ENCODE assay signal across 4 cellular contexts in the genomic region with DNA sequence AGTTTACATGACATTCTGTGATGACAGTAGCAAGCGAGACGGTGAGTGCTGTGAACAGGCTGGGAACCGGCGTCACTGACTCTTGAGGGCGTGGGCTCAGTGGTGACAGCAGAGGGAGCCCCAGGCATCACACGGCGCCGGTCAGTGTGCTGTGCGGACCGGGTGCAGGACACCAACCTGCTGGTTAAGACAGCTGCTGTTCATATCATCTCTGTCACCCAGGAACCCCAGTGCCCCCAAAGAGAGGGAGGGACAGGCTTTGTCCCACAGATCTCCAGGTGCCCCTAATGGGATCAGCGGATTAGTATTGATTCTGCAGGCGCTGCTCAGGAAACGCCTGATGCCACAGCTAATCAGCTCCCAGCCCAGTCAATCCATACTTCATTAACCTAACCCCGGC.
A peak's percentile ranks its signal among the peaks of the same experiment; 100 is the strongest.
TF ChIP-seq lines count a peak whose summit lies in the region.

No MANE protein-coding gene starts in this region.

TF ChIP-seq in A549, 52 proteins besides CTCF, POLR2A, EP300 and RAD21:
- TF ChIP-seq HEYL (CRISPR knock-in tag; IDR thresholded peaks at IDR 0.05) (no peak), HOXA7 (CRISPR knock-in tag; IDR thresholded peaks at IDR 0.05) (no peak), SMC3 (IDR thresholded peaks at IDR 0.05) (no peak), FOSB (CRISPR knock-in tag; IDR thresholded peaks at IDR 0.05) (no peak), BHLHE40 (IDR thresholded peaks at IDR 0.05; ENCODE audit: low read depth, low read length) (no peak), JUNB (IDR thresholded peaks at IDR 0.05) (no peak), KDM1A (IDR thresholded peaks at IDR 0.05; ENCODE audit: low read depth) (no peak), HOXB5 (CRISPR knock-in tag; IDR thresholded peaks at IDR 0.05) (no peak), KDM5A (IDR thresholded peaks at IDR 0.05) (no peak), NFE2L2 (conservative IDR thresholded peaks at IDR 0.05; ENCODE audit: low read length) (no peak), CHD4 (IDR thresholded peaks at IDR 0.05; ENCODE audit: borderline replicate concordance) (no peak)
- TF ChIP-seq, protein P1, sequence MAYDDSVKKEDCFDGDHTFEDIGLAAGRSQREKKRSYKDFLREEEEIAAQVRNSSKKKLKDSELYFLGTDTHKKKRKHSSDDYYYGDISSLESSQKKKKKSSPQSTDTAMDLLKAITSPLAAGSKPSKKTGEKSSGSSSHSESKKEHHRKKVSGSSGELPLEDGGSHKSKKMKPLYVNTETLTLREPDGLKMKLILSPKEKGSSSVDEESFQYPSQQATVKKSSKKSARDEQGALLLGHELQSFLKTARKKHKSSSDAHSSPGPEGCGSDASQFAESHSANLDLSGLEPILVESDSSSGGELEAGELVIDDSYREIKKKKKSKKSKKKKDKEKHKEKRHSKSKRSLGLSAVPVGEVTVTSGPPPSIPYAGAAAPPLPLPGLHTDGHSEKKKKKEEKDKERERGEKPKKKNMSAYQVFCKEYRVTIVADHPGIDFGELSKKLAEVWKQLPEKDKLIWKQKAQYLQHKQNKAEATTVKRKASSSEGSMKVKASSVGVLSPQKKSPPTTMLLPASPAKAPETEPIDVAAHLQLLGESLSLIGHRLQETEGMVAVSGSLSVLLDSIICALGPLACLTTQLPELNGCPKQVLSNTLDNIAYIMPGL (CRISPR knock-in tag; IDR thresholded peaks at IDR 0.05; ENCODE audit: borderline replicate concordance): no peak
- TF ChIP-seq, protein P2, sequence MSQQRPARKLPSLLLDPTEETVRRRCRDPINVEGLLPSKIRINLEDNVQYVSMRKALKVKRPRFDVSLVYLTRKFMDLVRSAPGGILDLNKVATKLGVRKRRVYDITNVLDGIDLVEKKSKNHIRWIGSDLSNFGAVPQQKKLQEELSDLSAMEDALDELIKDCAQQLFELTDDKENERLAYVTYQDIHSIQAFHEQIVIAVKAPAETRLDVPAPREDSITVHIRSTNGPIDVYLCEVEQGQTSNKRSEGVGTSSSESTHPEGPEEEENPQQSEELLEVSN (IDR thresholded peaks at IDR 0.05; ENCODE audit: borderline replicate concordance, low read depth): no peak
- TF ChIP-seq, protein P3, sequence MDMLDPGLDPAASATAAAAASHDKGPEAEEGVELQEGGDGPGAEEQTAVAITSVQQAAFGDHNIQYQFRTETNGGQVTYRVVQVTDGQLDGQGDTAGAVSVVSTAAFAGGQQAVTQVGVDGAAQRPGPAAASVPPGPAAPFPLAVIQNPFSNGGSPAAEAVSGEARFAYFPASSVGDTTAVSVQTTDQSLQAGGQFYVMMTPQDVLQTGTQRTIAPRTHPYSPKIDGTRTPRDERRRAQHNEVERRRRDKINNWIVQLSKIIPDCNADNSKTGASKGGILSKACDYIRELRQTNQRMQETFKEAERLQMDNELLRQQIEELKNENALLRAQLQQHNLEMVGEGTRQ (IDR thresholded peaks at IDR 0.05): no peak

TF ChIP-seq in HCT116, 20 proteins besides CTCF, POLR2A, EP300 and RAD21:
- TF ChIP-seq ELF1 (IDR thresholded peaks at IDR 0.05; ENCODE audit: borderline replicate concordance, low read depth) (no peak), TCF7L2 (IDR thresholded peaks at IDR 0.05; ENCODE audit: borderline replicate concordance, extremely low read depth, insufficient read depth, insufficient read length) (peak; percentile 24)

TF ChIP-seq in K562, 482 proteins besides CTCF, POLR2A, EP300 and RAD21:
- TF ChIP-seq PHTF2 (CRISPR knock-in tag; IDR thresholded peaks at IDR 0.05) (no peak), CREM (IDR thresholded peaks at IDR 0.05; ENCODE audit: low read depth) (peak; percentile 28; the same call in 1 of the 2 replicates), SMC3 (conservative IDR thresholded peaks at IDR 0.05; ENCODE audit: insufficient read depth, low read depth, low read length) (peak; percentile 38), ZFP36 (IDR thresholded peaks at IDR 0.05; ENCODE audit: low read depth, low read length, partially characterized antibody) (peak; percentile 12)

TF ChIP-seq in liver, 16 proteins besides CTCF, POLR2A, EP300 and RAD21:
- TF ChIP-seq JUND (IDR thresholded peaks at IDR 0.05) (no peak), FOXA1 (IDR thresholded peaks at IDR 0.05) (no peak), RXRA (IDR thresholded peaks at IDR 0.05) (no peak), HNF4A (conservative IDR thresholded peaks at IDR 0.05) (no peak), YY1 (IDR thresholded peaks at IDR 0.05) (no peak), EGR1 (IDR thresholded peaks at IDR 0.05; ENCODE audit: low read depth in 2 of 2) (no peak), FOXA2 (IDR thresholded peaks at IDR 0.05) (no peak), SP1 (IDR thresholded peaks at IDR 0.05) (no peak), TAF1 (conservative IDR thresholded peaks at IDR 0.05) (no peak), NR2F2 (IDR thresholded peaks at IDR 0.05) (no peak), HNF4G (IDR thresholded peaks at IDR 0.05) (no peak)
- TF ChIP-seq, protein P4, sequence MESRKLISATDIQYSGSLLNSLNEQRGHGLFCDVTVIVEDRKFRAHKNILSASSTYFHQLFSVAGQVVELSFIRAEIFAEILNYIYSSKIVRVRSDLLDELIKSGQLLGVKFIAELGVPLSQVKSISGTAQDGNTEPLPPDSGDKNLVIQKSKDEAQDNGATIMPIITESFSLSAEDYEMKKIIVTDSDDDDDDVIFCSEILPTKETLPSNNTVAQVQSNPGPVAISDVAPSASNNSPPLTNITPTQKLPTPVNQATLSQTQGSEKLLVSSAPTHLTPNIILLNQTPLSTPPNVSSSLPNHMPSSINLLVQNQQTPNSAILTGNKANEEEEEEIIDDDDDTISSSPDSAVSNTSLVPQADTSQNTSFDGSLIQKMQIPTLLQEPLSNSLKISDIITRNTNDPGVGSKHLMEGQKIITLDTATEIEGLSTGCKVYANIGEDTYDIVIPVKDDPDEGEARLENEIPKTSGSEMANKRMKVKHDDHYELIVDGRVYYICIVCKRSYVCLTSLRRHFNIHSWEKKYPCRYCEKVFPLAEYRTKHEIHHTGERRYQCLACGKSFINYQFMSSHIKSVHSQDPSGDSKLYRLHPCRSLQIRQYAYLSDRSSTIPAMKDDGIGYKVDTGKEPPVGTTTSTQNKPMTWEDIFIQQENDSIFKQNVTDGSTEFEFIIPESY (IDR thresholded peaks at IDR 0.05): no peak
- TF ChIP-seq, protein P5, sequence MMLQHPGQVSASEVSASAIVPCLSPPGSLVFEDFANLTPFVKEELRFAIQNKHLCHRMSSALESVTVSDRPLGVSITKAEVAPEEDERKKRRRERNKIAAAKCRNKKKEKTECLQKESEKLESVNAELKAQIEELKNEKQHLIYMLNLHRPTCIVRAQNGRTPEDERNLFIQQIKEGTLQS (IDR thresholded peaks at IDR 0.05): no peak
- TF ChIP-seq, protein P6, sequence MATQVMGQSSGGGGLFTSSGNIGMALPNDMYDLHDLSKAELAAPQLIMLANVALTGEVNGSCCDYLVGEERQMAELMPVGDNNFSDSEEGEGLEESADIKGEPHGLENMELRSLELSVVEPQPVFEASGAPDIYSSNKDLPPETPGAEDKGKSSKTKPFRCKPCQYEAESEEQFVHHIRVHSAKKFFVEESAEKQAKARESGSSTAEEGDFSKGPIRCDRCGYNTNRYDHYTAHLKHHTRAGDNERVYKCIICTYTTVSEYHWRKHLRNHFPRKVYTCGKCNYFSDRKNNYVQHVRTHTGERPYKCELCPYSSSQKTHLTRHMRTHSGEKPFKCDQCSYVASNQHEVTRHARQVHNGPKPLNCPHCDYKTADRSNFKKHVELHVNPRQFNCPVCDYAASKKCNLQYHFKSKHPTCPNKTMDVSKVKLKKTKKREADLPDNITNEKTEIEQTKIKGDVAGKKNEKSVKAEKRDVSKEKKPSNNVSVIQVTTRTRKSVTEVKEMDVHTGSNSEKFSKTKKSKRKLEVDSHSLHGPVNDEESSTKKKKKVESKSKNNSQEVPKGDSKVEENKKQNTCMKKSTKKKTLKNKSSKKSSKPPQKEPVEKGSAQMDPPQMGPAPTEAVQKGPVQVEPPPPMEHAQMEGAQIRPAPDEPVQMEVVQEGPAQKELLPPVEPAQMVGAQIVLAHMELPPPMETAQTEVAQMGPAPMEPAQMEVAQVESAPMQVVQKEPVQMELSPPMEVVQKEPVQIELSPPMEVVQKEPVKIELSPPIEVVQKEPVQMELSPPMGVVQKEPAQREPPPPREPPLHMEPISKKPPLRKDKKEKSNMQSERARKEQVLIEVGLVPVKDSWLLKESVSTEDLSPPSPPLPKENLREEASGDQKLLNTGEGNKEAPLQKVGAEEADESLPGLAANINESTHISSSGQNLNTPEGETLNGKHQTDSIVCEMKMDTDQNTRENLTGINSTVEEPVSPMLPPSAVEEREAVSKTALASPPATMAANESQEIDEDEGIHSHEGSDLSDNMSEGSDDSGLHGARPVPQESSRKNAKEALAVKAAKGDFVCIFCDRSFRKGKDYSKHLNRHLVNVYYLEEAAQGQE (IDR thresholded peaks at IDR 0.05): no peak
- TF ChIP-seq, protein P7, sequence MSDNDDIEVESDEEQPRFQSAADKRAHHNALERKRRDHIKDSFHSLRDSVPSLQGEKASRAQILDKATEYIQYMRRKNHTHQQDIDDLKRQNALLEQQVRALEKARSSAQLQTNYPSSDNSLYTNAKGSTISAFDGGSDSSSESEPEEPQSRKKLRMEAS (IDR thresholded peaks at IDR 0.05): no peak
